In genomic region chr11:73058989-73059674, GRCh38 we compare ENCODE assay signal across 20 cellular contexts.
DNase-seq lines count a peak whose midpoint lies in the region; ATAC-seq, FAIRE-seq and TF ChIP-seq lines count a peak whose summit lies in the region.
"Had no signal": no experiment of that assay in that cellular context is flagged by ENCODE, and none has a peak within 500 bp of the region (broad histone marks: within the 10 kb centered on the region; RNA-seq: fewer than 3 reads in every experiment).

No MANE protein-coding gene starts in this region.

- in situ Hi-C loops in IMR-90 (cut with MboI; ENCODE audit: low sequenced_read_pairs), result no loop called here

- no TSS peak for BruUV-seq in IMR-90 (replicated peaks; lab: Mats Ljungman, UMichigan)

- CTCF ChIA-PET in IMR-90 (lab: Yijun Ruan, JAX), result no interaction called here
- CTCF ChIA-PET in activated B cell treated with CpG ODN at 0.5 μM for 24 hours (lab: Charles Lee), result no interaction called here
- CTCF ChIA-PET in CD8-positive, alpha-beta memory T cell (lab: Charles Lee), result no interaction called here

- H2AK9ac ChIP-seq in IMR-90 (replicated peaks; ENCODE audit: low read depth, low read length, poor library complexity), result no peak overlapping the region

- no peak for DNase-seq in GM12892 (ENCODE audit: insufficient read length)
- DNase-seq in IMR-90, result no peak
- DNase-seq in activated B cell treated with CpG ODN at 0.5 μM for 24 hours, result no peak
- no peak for DNase-seq in naive B cell
- no peak for DNase-seq in CD8-positive, alpha-beta memory T cell
- DNase-seq in activated CD4-positive, CD25-positive, alpha-beta regulatory T cell (lab: John Stamatoyannopoulos, UW), result no peak
- DNase-seq in D721Med (ENCODE audit: insufficient read length, low spot score), result no peak
- DNase-seq: AML-193; Calu3; CD4-positive, alpha-beta memory T cell; DMS 273 treated with DMSO at 0.1 percent for 48 hours; DMS53; Kasumi-1; KBM-7 had no signal

- WGBS in IMR-90 (ENCODE audit: extremely low coverage in 2 of 2, insufficient read length in 1 of 2), 2 experiments, result no CpG with 5 or more reads among the region's 4 CpGs

- H3K4me1 ChIP-seq in IMR-90 (ENCODE audit: control insufficient read depth, insufficient read depth, low read length), result peaks cover 7% of the 10 kb centered on the region
- peaks cover 3% of the 10 kb centered on the region for H3K4me1 ChIP-seq in CD8-positive, alpha-beta memory T cell (ENCODE audit: insufficient read depth, low read length)

- H3K36me3 Mint-ChIP-seq in activated B cell treated with CpG ODN at 0.5 μM for 24 hours (ENCODE audit: low read depth), result peaks cover 63% of the 10 kb centered on the region
- peaks cover 47 to 48% of the 10 kb centered on the region in 2 donors for H3K36me3 Mint-ChIP-seq in naive B cell
- peaks cover 3 to 13% (median 4%) of the 10 kb centered on the region in 3 donors for H3K36me3 Mint-ChIP-seq in CD8-positive, alpha-beta memory T cell

- H2AK5ac ChIP-seq in IMR-90 (ENCODE audit: low read depth, low read length), result no peak overlapping the region

- H3K4me1 Mint-ChIP-seq in activated B cell treated with CpG ODN at 0.5 μM for 24 hours (peaks cover 92% of the 10 kb centered on the region), naive B cell (peaks cover 69 to 94% (median 90%) of the 10 kb centered on the region in 3 donors)
- H3K4me1 Mint-ChIP-seq in CD8-positive, alpha-beta memory T cell, result peaks cover 19 to 44% (median 38%) of the 10 kb centered on the region in 3 donors
- H3K4me1 Mint-ChIP-seq: GM23338 had no signal

- FAIRE-seq in GM12892 (lab: Jason Lieb, UNC), result peak; percentile 17
- no peak for FAIRE-seq in D721Med (lab: Jason Lieb, UNC)
- FAIRE-seq: A204.1, G401.6 had no signal

- H4K20me1 ChIP-seq in IMR-90 (ENCODE audit: insufficient read depth, low read length), result peaks cover 23% of the 10 kb centered on the region; the same call in 1 of the 2 replicates

- dilution Hi-C loops in IMR-90 (cut with HindIII; ENCODE audit: low sequenced_read_pairs, unreplicated experiment), result no loop called here

- no peak overlapping the region for H3K27ac ChIP-seq in IMR-90 (ENCODE audit: insufficient read depth, low read length)
- H3K27ac ChIP-seq in CD8-positive, alpha-beta memory T cell (ENCODE audit: low read depth, low read length), result no peak overlapping the region
- H3K27ac ChIP-seq: BLaER1 had no signal

- peak; percentile 27; the same call in 1 of the 2 replicates for ATAC-seq in IMR-90 (ENCODE audit: low read depth)
- no peak for ATAC-seq in activated B cell treated with CpG ODN at 0.5 μM for 24 hours (ENCODE audit: low read depth)
- ATAC-seq in naive B cell (ENCODE audit: low read depth in 2 of 2), result no peak
- ATAC-seq in HG03432 (IDR thresholded peaks at IDR 0.05; ENCODE audit: unreplicated experiment), result no peak
- ATAC-seq: GM23338 had no signal

- no peak overlapping the region for H4K5ac ChIP-seq in IMR-90 (ENCODE audit: low read depth, low read length)

- H4K91ac ChIP-seq in IMR-90 (ENCODE audit: insufficient read depth, low read depth, low read length), result no peak overlapping the region

- H3K18ac ChIP-seq in IMR-90 (ENCODE audit: low read depth, low read length), result no peak overlapping the region

- no peaks in the 10 kb centered on the region for H3K36me3 ChIP-seq in IMR-90 (ENCODE audit: control insufficient read depth, insufficient read depth, low read length)
- H3K36me3 ChIP-seq in CD8-positive, alpha-beta memory T cell (ENCODE audit: insufficient read depth, low read length), result no peaks in the 10 kb centered on the region

- H3K4ac ChIP-seq in IMR-90 (ENCODE audit: low read depth, low read length), result no peak overlapping the region

- TF ChIP-seq POLR2A in GM12892 (IDR thresholded peaks at IDR 0.05; ENCODE audit: low read depth, low read length), result no peak
- no peak for TF ChIP-seq POLR2A in IMR-90 (IDR thresholded peaks at IDR 0.05; ENCODE audit: low read depth, low read length)

- no peak overlapping the region for H2BK120ac ChIP-seq in IMR-90 (ENCODE audit: low read depth, low read length)

- no peak overlapping the region for H3K4me2 ChIP-seq in IMR-90 (ENCODE audit: low read depth, low read length)
- H3K4me2 ChIP-seq: BLaER1, GM23338 had no signal

- H3K56ac ChIP-seq in IMR-90 (ENCODE audit: extremely low read depth, insufficient read depth, low read length), result no peak overlapping the region

- H3K27me3 Mint-ChIP-seq in activated B cell treated with CpG ODN at 0.5 μM for 24 hours (no peaks in the 10 kb centered on the region), naive B cell (no peaks in the 10 kb centered on the region)
- H3K27me3 Mint-ChIP-seq in CD8-positive, alpha-beta memory T cell, result no peaks in the 10 kb centered on the region
- H3K27me3 Mint-ChIP-seq: CD4-positive, alpha-beta memory T cell had no signal

- intact Hi-C loops in IMR-90 (cut with micrococcal nuclease) (no loop called here), activated B cell treated with CpG ODN at 0.5 μM for 24 hours (cut with micrococcal nuclease) (no loop called here)

- no peak overlapping the region for H4K8ac ChIP-seq in IMR-90 (ENCODE audit: low read depth in 2 of 2, low read length in 2 of 2)

- no peaks in the 10 kb centered on the region for H3K27me3 ChIP-seq in IMR-90 (ENCODE audit: control insufficient read depth, insufficient read depth, low read length)
- no peaks in the 10 kb centered on the region for H3K27me3 ChIP-seq in CD8-positive, alpha-beta memory T cell (ENCODE audit: insufficient read depth, low read length, poor library complexity, severe bottlenecking)
- H3K27me3 ChIP-seq: BLaER1 had no signal

- TF ChIP-seq CTCF in IMR-90 (conservative IDR thresholded peaks at IDR 0.05; ENCODE audit: low read depth, low read length), result no peak
- TF ChIP-seq CTCF in activated B cell treated with CpG ODN at 0.5 μM for 24 hours (IDR thresholded peaks at IDR 0.05), result no peak
- TF ChIP-seq CTCF in D721Med (IDR thresholded peaks at IDR 0.05; ENCODE audit: insufficient read depth, missing control alignments), result no peak

- peaks cover 10% of the 10 kb centered on the region for H3K9me3 Mint-ChIP-seq in activated B cell treated with CpG ODN at 0.5 μM for 24 hours
- H3K9me3 Mint-ChIP-seq in naive B cell, result peaks cover 6 to 27% (median 15%) of the 10 kb centered on the region in 7 donors
- H3K9me3 Mint-ChIP-seq in CD8-positive, alpha-beta memory T cell, result peaks cover 0 to 2% (median 0%) of the 10 kb centered on the region in 5 donors
- H3K9me3 Mint-ChIP-seq: GM23338 had no signal

- H3K9me3 ChIP-seq in IMR-90 (ENCODE audit: control insufficient read depth, insufficient read depth, low read length), result no peaks in the 10 kb centered on the region
- H3K9me3 ChIP-seq in CD8-positive, alpha-beta memory T cell (ENCODE audit: low read length), result no peaks in the 10 kb centered on the region

- H3K27ac Mint-ChIP-seq in activated B cell treated with CpG ODN at 0.5 μM for 24 hours (peak overlapping the region; percentile 66), naive B cell (peak overlapping the region; percentile 79 to 94 (median 92))
- H3K27ac Mint-ChIP-seq in CD8-positive, alpha-beta memory T cell, result no peak overlapping the region
- H3K27ac Mint-ChIP-seq: GM23338 had no signal

- H3K4me3 Mint-ChIP-seq in activated B cell treated with CpG ODN at 0.5 μM for 24 hours (no peak overlapping the region), naive B cell (peak overlapping the region in 1 of 8 donors; percentile 55)
- no peak overlapping the region for H3K4me3 Mint-ChIP-seq in CD8-positive, alpha-beta memory T cell
- H3K4me3 Mint-ChIP-seq: CD14-positive monocyte; CD4-positive, alpha-beta memory T cell; GM23338 had no signal

- H3K14ac ChIP-seq in IMR-90 (replicated peaks; ENCODE audit: low read depth, low read length), result 0 out of 2 replicates have a peak overlapping the region, but pooled peaks have one; percentile 13

- POLR2A ChIA-PET in IMR-90 (lab: Charles Lee; ENCODE audit: unreplicated experiment) (no interaction called here), activated B cell treated with CpG ODN at 0.5 μM for 24 hours (lab: Charles Lee) (interaction anchor here (0.7 kb wide), 1 partner anchor 30 kb away, joined by 5 read pairs; no protein-coding TSS in a partner anchor)
- POLR2A ChIA-PET in CD8-positive, alpha-beta memory T cell (lab: Charles Lee), result no interaction called here

- H3K79me1 ChIP-seq in IMR-90 (ENCODE audit: low read depth in 1 of 2, low read length in 2 of 2), result peaks cover 22 to 49% of the 10 kb centered on the region in 2 experiments

- no peak overlapping the region for H3K23ac ChIP-seq in IMR-90 (ENCODE audit: low read depth, low read length)

- no peak overlapping the region for H2BK20ac ChIP-seq in IMR-90 (ENCODE audit: low read depth, low read length)

- H2BK5ac ChIP-seq in IMR-90 (ENCODE audit: low read depth, low read length, poor library complexity, severe bottlenecking), result no peak overlapping the region

- no peak overlapping the region for H3K4me3 ChIP-seq in IMR-90 (ENCODE audit: insufficient read depth, low read depth, low read length)
- no peak overlapping the region for H3K4me3 ChIP-seq in CD8-positive, alpha-beta memory T cell (ENCODE audit: low read length)
- H3K4me3 ChIP-seq: BLaER1, GM23338 had no signal

- no peak overlapping the region for H2BK15ac ChIP-seq in IMR-90 (ENCODE audit: low read depth, low read length)

- H3K9ac ChIP-seq in IMR-90 (ENCODE audit: low read depth, low read length), result no peak overlapping the region
- H3K9ac ChIP-seq: BLaER1 had no signal

- H2AFZ ChIP-seq in IMR-90 (replicated peaks; ENCODE audit: low read length, poor library complexity), result no peak overlapping the region
- H2AFZ ChIP-seq: GM23338 had no signal

- peaks cover 8% of the 10 kb centered on the region; the same call in 1 of the 2 replicates for H3K9me1 ChIP-seq in IMR-90 (ENCODE audit: insufficient read depth, low read length)

- no peak for TF ChIP-seq RAD21 in IMR-90 (IDR thresholded peaks at IDR 0.05; ENCODE audit: low read length)

TF ChIP-seq in IMR-90, 13 proteins besides CTCF, POLR2A, EP300 and RAD21 (continues in another document):
- no peak for TF ChIP-seq MAZ (IDR thresholded peaks at IDR 0.05; ENCODE audit: borderline replicate concordance, low read depth, low read length)
- no peak for TF ChIP-seq MXI1 (IDR thresholded peaks at IDR 0.05; ENCODE audit: borderline replicate concordance, low read depth, low read length)
- no peak for TF ChIP-seq FOS (IDR thresholded peaks at IDR 0.05; ENCODE audit: low read depth, low read length)
- no peak for TF ChIP-seq RFX5 (IDR thresholded peaks at IDR 0.05; ENCODE audit: low read depth, low read length)
- no peak for TF ChIP-seq CEBPB (IDR thresholded peaks at IDR 0.05; ENCODE audit: low read depth, low read length)
- TF ChIP-seq ELK1 (IDR thresholded peaks at IDR 0.05; ENCODE audit: borderline replicate concordance, low read depth, low read length), result no peak
- TF ChIP-seq SMC3 (IDR thresholded peaks at IDR 0.05; ENCODE audit: low read depth, low read length), result no peak

Comparison
In these comparisons a context has a peak if more than half of its experiments do, and no peak if none do; other contexts are left out.
1. H3K27ac Mint-ChIP-seq: peak in activated B cell treated with CpG ODN at 0.5 μM for 24 hours (single experiment) and naive B cell (6 of 6); none in CD8-positive, alpha-beta memory T cell (0 of 8).